ENCODE assay signal across 8 cellular contexts in the genomic region with DNA sequence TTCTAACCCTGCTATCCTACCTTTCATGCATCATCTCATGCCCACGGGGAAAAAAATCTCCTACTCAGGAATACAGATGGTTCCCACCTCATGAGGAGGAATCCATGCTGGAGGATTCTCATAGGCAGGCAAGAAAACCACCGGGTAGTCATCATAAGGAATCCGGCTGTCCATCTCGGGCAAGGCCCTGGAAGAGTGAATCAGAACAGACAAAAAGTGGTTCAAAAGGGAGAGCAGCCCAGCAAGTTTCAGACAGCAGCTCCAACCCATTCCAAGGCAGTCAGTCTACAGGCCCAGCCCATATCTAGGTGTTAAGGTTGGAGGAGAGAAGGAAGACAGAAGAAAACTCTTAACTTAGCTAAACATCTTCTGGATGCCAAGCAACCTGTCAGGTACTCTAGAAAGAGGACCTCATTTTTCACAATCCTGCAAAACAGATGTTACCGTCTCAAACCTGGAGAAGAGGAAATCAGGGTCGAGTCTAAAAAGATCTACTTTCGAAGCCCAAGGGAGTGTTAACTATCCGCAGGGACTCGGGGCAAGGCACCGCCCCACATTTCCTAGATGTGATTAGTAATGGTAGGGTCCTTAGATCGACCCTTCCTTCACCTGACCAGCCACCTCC. TPM values are rescaled to one million over a fixed set of nuclear protein-coding genes. Genes with fewer than 3 reads are reported as not detected.
DNase-seq lines count a peak whose midpoint lies in the region; ATAC-seq, FAIRE-seq and TF ChIP-seq lines count a peak whose summit lies in the region.

No MANE protein-coding gene starts in this region.

- no peak overlapping the region for H4K8ac ChIP-seq in H9 (replicated peaks; ENCODE audit: insufficient read length, low read depth, low read length)

- TF ChIP-seq POLR2A in A549 (IDR thresholded peaks at IDR 0.05; ENCODE audit: low read length) (no peak), tibial nerve (IDR thresholded peaks at IDR 0.05) (no peak)

- peaks cover 9 to 14% of the 10 kb centered on the region in 2 experiments for H3K4me1 Mint-ChIP-seq in H9
- peaks cover 17% of the 10 kb centered on the region for H3K4me1 Mint-ChIP-seq in activated naive CD8-positive, alpha-beta T cell treated with anti-CD3 and anti-CD28 coated beads, Interleukin-2, amount 10 ng/mL, durations not matched to agents 7 days and 5 days

- ATAC-seq in A549, result no peak; a peak in 1 of 6 replicates
- ATAC-seq in activated naive CD8-positive, alpha-beta T cell treated with anti-CD3 and anti-CD28 coated beads, Interleukin-2, amount 10 ng/mL, durations not matched to agents 7 days and 5 days (ENCODE audit: low read depth), result no peak
- ATAC-seq in left colon, result peak; percentile 21
- no peak for ATAC-seq in HG03378 (IDR thresholded peaks at IDR 0.05; ENCODE audit: unreplicated experiment)

- H3K79me2 ChIP-seq in H9 (ENCODE audit: insufficient read depth, low read length), result no peaks in the 10 kb centered on the region

- H2BK5ac ChIP-seq in H9 (ENCODE audit: insufficient read length, low read length), result no peak overlapping the region

- H3K27me3 Mint-ChIP-seq in H9 (ENCODE audit: low read depth), result no peaks in the 10 kb centered on the region
- H3K27me3 Mint-ChIP-seq in activated naive CD8-positive, alpha-beta T cell treated with anti-CD3 and anti-CD28 coated beads, Interleukin-2, amount 10 ng/mL, durations not matched to agents 7 days and 5 days, result no peaks in the 10 kb centered on the region

- WGBS in A549 (ENCODE audit: missing lambda C conversion rate), result 28% methylated on average over 8 of the region's 11 CpGs
- WGBS in H9 (ENCODE audit: extremely low coverage, insufficient read length, low lambda C conversion rate), result no CpG with 5 or more reads among the region's 11 CpGs
- WGBS in tibial nerve, 2 donors, result 22 to 62% methylated on average over 11 of the region's 11 CpGs

- H3K56ac ChIP-seq in H9 (ENCODE audit: insufficient read length, low read depth, low read length), result no peak overlapping the region

- FAIRE-seq in A549 (lab: Jason Lieb, UNC), result no peak

- H3K23ac ChIP-seq in H9 (ENCODE audit: insufficient read length, low read depth, low read length), result no peak overlapping the region

- peak overlapping the region; percentile 92 for H3K4me3 ChIP-seq in A549
- peak overlapping the region; percentile 24 to 60 (median 45) for H3K4me3 ChIP-seq in tibial nerve

- H4K20me1 ChIP-seq in H9 (ENCODE audit: control insufficient read depth, insufficient read depth, insufficient read length), result no peaks in the 10 kb centered on the region

- H2AFZ ChIP-seq in H9 (ENCODE audit: low read length), result no peak overlapping the region

- no peak for TF ChIP-seq CTCF in A549 (IDR thresholded peaks at IDR 0.05)
- no peak for TF ChIP-seq CTCF in H9 (conservative IDR thresholded peaks at IDR 0.05)
- TF ChIP-seq CTCF in tibial nerve (IDR thresholded peaks at IDR 0.05), result no peak

- H3K79me1 ChIP-seq in H9 (ENCODE audit: insufficient read depth, low read depth, low read length, poor library complexity, severe bottlenecking), result no peaks in the 10 kb centered on the region

- intact Hi-C loops in left colon (cut with DNase I, micrococcal nuclease), result no loop called here

- H4K91ac ChIP-seq in H9 (ENCODE audit: insufficient read length, low read depth, low read length), result no peak overlapping the region

- no peak overlapping the region for H3K14ac ChIP-seq in H9 (ENCODE audit: insufficient read depth, low read length)

- H3K27me3 ChIP-seq in H9 (ENCODE audit: insufficient read depth, low read length) (no peaks in the 10 kb centered on the region), tibial nerve (no peaks in the 10 kb centered on the region)

- peak overlapping the region; percentile 92 to 97 for H3K4me3 Mint-ChIP-seq in H9
- H3K4me3 Mint-ChIP-seq in activated naive CD8-positive, alpha-beta T cell treated with anti-CD3 and anti-CD28 coated beads, Interleukin-2, amount 10 ng/mL, durations not matched to agents 7 days and 5 days, result peak overlapping the region; percentile 93

- TF ChIP-seq EP300 in A549 (IDR thresholded peaks at IDR 0.05) (no peak), tibial nerve (IDR thresholded peaks at IDR 0.05) (no peak)

- no peaks in the 10 kb centered on the region for H3K9me3 ChIP-seq in A549
- peaks cover 31% of the 10 kb centered on the region for H3K9me3 ChIP-seq in H9 (ENCODE audit: control insufficient read depth, low read depth, low read length)
- H3K9me3 ChIP-seq in tibial nerve, result no peaks in the 10 kb centered on the region

- POLR2A ChIA-PET in A549 (lab: Yijun Ruan, JAX), result interaction anchor here (0.8 to 2.5 kb wide), 3 partner anchors 11 to 156 kb away, joined by 3 to 17 read pairs (median 6); a partner anchor contains a TSS
- POLR2A ChIA-PET in activated naive CD8-positive, alpha-beta T cell treated with anti-CD3 and anti-CD28 coated beads, Interleukin-2, amount 10 ng/mL, durations not matched to agents 7 days and 5 days (lab: Charles Lee), result interaction anchor here (0.6 to 2.0 kb wide), 6 partner anchors 11 to 1988 kb away, joined by 3 to 10 read pairs (median 4); a partner anchor contains a TSS

- no peak overlapping the region for H2BK12ac ChIP-seq in H9 (ENCODE audit: insufficient read length, low read depth, low read length)

- TF ChIP-seq RAD21 in A549 (conservative IDR thresholded peaks at IDR 0.05 in 1 of 2, IDR thresholded peaks at IDR 0.05 in 1 of 2), result no peak

- no peak overlapping the region for H2BK120ac ChIP-seq in H9 (ENCODE audit: low read depth, low read length, poor library complexity, severe bottlenecking)

- CTCF ChIA-PET in A549 (lab: Yijun Ruan, JAX), result interaction anchor here (1.4 kb wide), 1 partner anchor 156 kb away, joined by 8 read pairs; a partner anchor contains a TSS

- H3T11ph ChIP-seq in H9 (ENCODE audit: low read length), result no peak overlapping the region

- H3K4ac ChIP-seq in H9 (ENCODE audit: low read depth, low read length), result no peak overlapping the region

- no peak overlapping the region for H3K18ac ChIP-seq in H9 (ENCODE audit: insufficient read length, low read depth, low read length)

- no peak overlapping the region for H2AK5ac ChIP-seq in H9 (ENCODE audit: insufficient read length, low read length)

- H2BK15ac ChIP-seq in H9 (ENCODE audit: low read depth, low read length), result no peak overlapping the region

- no peaks in the 10 kb centered on the region for H3K23me2 ChIP-seq in H9 (ENCODE audit: insufficient read length, low read depth, low read length, poor library complexity, severe bottlenecking)

- no peak overlapping the region for H2BK20ac ChIP-seq in H9 (ENCODE audit: low read depth, low read length, poor library complexity, severe bottlenecking)

- peaks cover 0 to 38% (median 0%) of the 10 kb centered on the region in 3 donors for H3K36me3 ChIP-seq in tibial nerve

- H3K9me3 Mint-ChIP-seq in H9, result peaks cover 68 to 80% of the 10 kb centered on the region in 2 experiments
- no peaks in the 10 kb centered on the region for H3K9me3 Mint-ChIP-seq in activated naive CD8-positive, alpha-beta T cell treated with anti-CD3 and anti-CD28 coated beads, Interleukin-2, amount 10 ng/mL, durations not matched to agents 7 days and 5 days

- H3K9ac ChIP-seq in H9 (ENCODE audit: extremely low read depth, insufficient read length, low read length), result peak overlapping the region; percentile 20

- peak overlapping the region; percentile 94 for H3K4me2 ChIP-seq in A549
- peak overlapping the region; percentile 59 for H3K4me2 ChIP-seq in H9 (ENCODE audit: insufficient read depth, insufficient read length, low read length)

- no peak for DNase-seq in A549 (ENCODE audit: low read depth in 1 of 2, low spot score in 1 of 2)
- no peak for DNase-seq in H9
- DNase-seq in activated naive CD8-positive, alpha-beta T cell treated with anti-CD3 and anti-CD28 coated beads, Interleukin-2, amount 10 ng/mL, durations not matched to agents 7 days and 5 days, result no peak
- DNase-seq in left colon, result no peak
- no peak for DNase-seq in tibial nerve (ENCODE audit: low spot score in 2 of 2)
- DNase-seq in T1000 (lab: John Stamatoyannopoulos, UW), result no peak
- DNase-seq in NCI-H446 (lab: John Stamatoyannopoulos, UW), result no peak

- peaks cover 8 to 48% (median 37%) of the 10 kb centered on the region in 3 experiments for H3K36me3 Mint-ChIP-seq in H9 (ENCODE audit: insufficient read depth in 1 of 3, low read depth in 3 of 3)
- H3K36me3 Mint-ChIP-seq in activated naive CD8-positive, alpha-beta T cell treated with anti-CD3 and anti-CD28 coated beads, Interleukin-2, amount 10 ng/mL, durations not matched to agents 7 days and 5 days, result peaks cover 15% of the 10 kb centered on the region

- H3K27ac ChIP-seq in A549, result peak overlapping the region; percentile 83 to 85
- no peak overlapping the region for H3K27ac ChIP-seq in H9 (ENCODE audit: insufficient read length, low read depth, low read length)
- peak overlapping the region in 3 of 4 donors; percentile 67 to 85 (median 78) for H3K27ac ChIP-seq in tibial nerve

- peak overlapping the region in 1 of 3 experiments; percentile 82; a peak in 2 of 7 replicates for H3K27ac Mint-ChIP-seq in H9
- H3K27ac Mint-ChIP-seq in activated naive CD8-positive, alpha-beta T cell treated with anti-CD3 and anti-CD28 coated beads, Interleukin-2, amount 10 ng/mL, durations not matched to agents 7 days and 5 days, result peak overlapping the region; percentile 89

- no peak overlapping the region for H4K5ac ChIP-seq in H9 (ENCODE audit: insufficient read length, low read depth, low read length)

- peaks cover 22% of the 10 kb centered on the region; the same call in 1 of the 3 replicates for H3K4me1 ChIP-seq in A549
- H3K4me1 ChIP-seq in H9 (ENCODE audit: insufficient read depth, low read length), result no peaks in the 10 kb centered on the region
- peaks cover 0 to 11% (median 5%) of the 10 kb centered on the region in 4 donors for H3K4me1 ChIP-seq in tibial nerve

RNA-seq across cellular contexts. Expression of a gene that starts 0.4 kb away (rescaled TPM):
- polyA plus RNA-seq in A549 (2011; rRNA removed), result 133 and 159 TPM in 2 replicates
- polyA plus RNA-seq in A549 (2012; cell fraction: cytosol; rRNA removed), result 89.8 and 95.9 TPM in 2 replicates
- polyA plus RNA-seq in A549 (2012; cell fraction: nucleus; rRNA removed), result 36.1 and 57.3 TPM in 2 replicates
- polyA plus RNA-seq in A549 (2017; fragmentation: RNase III; extraction: RNeasy Plus Mini Kit Qiagen cat#74134 plus additional on column Dnase treatment), result 78.5 to 86.5 TPM (median 83.4 TPM) in 3 replicates
- polyA minus RNA-seq in A549 (2011; rRNA and poly(A)+ RNA removed), result 66.8 and 109 TPM in 2 replicates
- 30.4 and 30.6 TPM in 2 replicates for total RNA-seq in H9 (2021)
- total RNA-seq in activated naive CD8-positive, alpha-beta T cell treated with anti-CD3 and anti-CD28 coated beads, Interleukin-2, amount 10 ng/mL, durations not matched to agents 7 days and 5 days, result 10 to 100 TPM; 27.0 to 31.2 TPM
- total RNA-seq in left colon, result 10 to 100 TPM; 44.8 to 45.9 TPM
- total RNA-seq in tibial nerve, result 10 to 100 TPM; 16.4 to 29.2 (median 20.2) TPM

RNA-seq across cellular contexts. Expression of a gene that starts 0.6 kb away (rescaled TPM):
- polyA plus RNA-seq in A549 (2011; rRNA removed), result 34.5 and 46.6 TPM in 2 replicates
- 13.3 and 15.7 TPM in 2 replicates for polyA plus RNA-seq in A549 (2012; cell fraction: cytosol; rRNA removed)
- polyA plus RNA-seq in A549 (2012; cell fraction: nucleus; rRNA removed), result 12.5 and 19.1 TPM in 2 replicates
- polyA plus RNA-seq in A549 (2017; fragmentation: RNase III; extraction: RNeasy Plus Mini Kit Qiagen cat#74134 plus additional on column Dnase treatment), result 26.5 to 29.1 TPM (median 27.9 TPM) in 3 replicates
- 18.5 and 19.8 TPM in 2 replicates for polyA minus RNA-seq in A549 (2011; rRNA and poly(A)+ RNA removed)
- total RNA-seq in H9 (2021), result 41.4 and 41.8 TPM in 2 replicates
- total RNA-seq in activated naive CD8-positive, alpha-beta T cell treated with anti-CD3 and anti-CD28 coated beads, Interleukin-2, amount 10 ng/mL, durations not matched to agents 7 days and 5 days, result 10 to 100 TPM; 27.9 to 28.8 TPM
- 1 to 10 TPM; 2.2 to 6.7 TPM for total RNA-seq in left colon
- total RNA-seq in tibial nerve, result under 1 TPM in 1 of 4 donors, not detected in 3; 0.59 TPM

RNA-seq across cellular contexts. Expression of a gene that starts 7.3 kb away (rescaled TPM):
- polyA plus RNA-seq in A549 (2011; rRNA removed), result not detected in 2 replicates
- not detected in 2 replicates for polyA plus RNA-seq in A549 (2012; cell fraction: cytosol; rRNA removed)
- not detected in 2 replicates for polyA plus RNA-seq in A549 (2012; cell fraction: nucleus; rRNA removed)
- polyA plus RNA-seq in A549 (2017; fragmentation: RNase III; extraction: RNeasy Plus Mini Kit Qiagen cat#74134 plus additional on column Dnase treatment), result not detected in 3 replicates
- polyA minus RNA-seq in A549 (2011; rRNA and poly(A)+ RNA removed), result not detected in 2 replicates
- not detected in 2 replicates for total RNA-seq in H9 (2021)
- total RNA-seq in activated naive CD8-positive, alpha-beta T cell treated with anti-CD3 and anti-CD28 coated beads, Interleukin-2, amount 10 ng/mL, durations not matched to agents 7 days and 5 days, result not detected
- total RNA-seq in left colon, result under 1 TPM in 1 of 2 donors, not detected in 1; 0.34 TPM
- total RNA-seq in tibial nerve, result not detected

RNA-seq across cellular contexts. Expression of a gene that starts 21.1 kb away (rescaled TPM):
- polyA plus RNA-seq in A549 (2011; rRNA removed) (not detected in 2 replicates), A549 (2017; fragmentation: RNase III; extraction: RNeasy Plus Mini Kit Qiagen cat#74134 plus additional on column Dnase treatment) (not detected in 3 replicates)
- not detected in 2 replicates for polyA plus RNA-seq in A549 (2012; cell fraction: cytosol; rRNA removed)
- polyA plus RNA-seq in A549 (2012; cell fraction: nucleus; rRNA removed), result not detected in 2 replicates
- not detected in 2 replicates for polyA minus RNA-seq in A549 (2011; rRNA and poly(A)+ RNA removed)
- total RNA-seq in H9 (2021) (not detected in 2 replicates), left colon (1 to 10 TPM in 1 of 2 donors, under 1 TPM in 1; 0.64 to 1.2 TPM), tibial nerve (not detected)
- total RNA-seq in activated naive CD8-positive, alpha-beta T cell treated with anti-CD3 and anti-CD28 coated beads, Interleukin-2, amount 10 ng/mL, durations not matched to agents 7 days and 5 days, result not detected

RNA-seq across cellular contexts. Expression of a gene that starts 29.3 kb away (rescaled TPM):
- 0.06 and 0.19 TPM in 2 replicates for polyA plus RNA-seq in A549 (2011; rRNA removed)
- polyA plus RNA-seq in A549 (2012; cell fraction: cytosol; rRNA removed), result 0.03 TPM in 1 of 2 replicates, not detected in the other
- 0.37 and 0.56 TPM in 2 replicates for polyA plus RNA-seq in A549 (2012; cell fraction: nucleus; rRNA removed)
- polyA plus RNA-seq in A549 (2017; fragmentation: RNase III; extraction: RNeasy Plus Mini Kit Qiagen cat#74134 plus additional on column Dnase treatment), result not detected in 3 replicates
- polyA minus RNA-seq in A549 (2011; rRNA and poly(A)+ RNA removed), result 0.21 and 0.73 TPM in 2 replicates
- 0.18 TPM in 1 of 2 replicates, not detected in the other for total RNA-seq in H9 (2021)
- total RNA-seq in activated naive CD8-positive, alpha-beta T cell treated with anti-CD3 and anti-CD28 coated beads, Interleukin-2, amount 10 ng/mL, durations not matched to agents 7 days and 5 days, result under 1 TPM in 1 of 2 experiments, not detected in 1; 0.19 TPM
- 1 to 10 TPM; 1.9 to 2.3 TPM for total RNA-seq in left colon
- total RNA-seq in tibial nerve, result 1 to 10 TPM in 2 of 4 donors, under 1 TPM in 2; 0.60 to 3.9 (median 1.3) TPM
